3 cellular contexts compared by ENCODE assay signal in the genomic region with DNA sequence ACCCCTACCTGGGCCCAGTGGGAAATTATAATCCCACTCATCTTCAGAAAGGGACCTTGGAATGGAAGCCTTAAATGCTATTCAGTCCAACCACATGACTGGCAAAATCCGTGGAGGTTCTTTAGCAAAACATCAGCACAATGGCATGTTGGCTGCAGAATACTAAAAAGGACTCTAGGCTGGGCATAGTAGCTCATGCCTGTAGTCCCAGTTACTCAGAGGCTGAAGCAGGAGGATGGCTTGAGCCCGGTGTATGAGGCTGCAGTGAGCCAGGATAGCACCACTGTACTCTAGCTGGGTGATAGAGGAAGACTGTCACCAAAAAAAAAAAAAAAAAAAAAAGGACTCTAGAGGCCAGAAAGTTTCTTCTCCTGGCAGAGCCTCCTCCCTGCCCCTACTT.
TF ChIP-seq lines count a peak whose summit lies in the region.

No MANE protein-coding gene starts in this region.

TF ChIP-seq in liver, 16 proteins besides CTCF, POLR2A, EP300 and RAD21:
- TF ChIP-seq HNF4A (conservative IDR thresholded peaks at IDR 0.05) = no peak
- TF ChIP-seq FOXA1 (IDR thresholded peaks at IDR 0.05) = no peak
- TF ChIP-seq, protein P1, sequence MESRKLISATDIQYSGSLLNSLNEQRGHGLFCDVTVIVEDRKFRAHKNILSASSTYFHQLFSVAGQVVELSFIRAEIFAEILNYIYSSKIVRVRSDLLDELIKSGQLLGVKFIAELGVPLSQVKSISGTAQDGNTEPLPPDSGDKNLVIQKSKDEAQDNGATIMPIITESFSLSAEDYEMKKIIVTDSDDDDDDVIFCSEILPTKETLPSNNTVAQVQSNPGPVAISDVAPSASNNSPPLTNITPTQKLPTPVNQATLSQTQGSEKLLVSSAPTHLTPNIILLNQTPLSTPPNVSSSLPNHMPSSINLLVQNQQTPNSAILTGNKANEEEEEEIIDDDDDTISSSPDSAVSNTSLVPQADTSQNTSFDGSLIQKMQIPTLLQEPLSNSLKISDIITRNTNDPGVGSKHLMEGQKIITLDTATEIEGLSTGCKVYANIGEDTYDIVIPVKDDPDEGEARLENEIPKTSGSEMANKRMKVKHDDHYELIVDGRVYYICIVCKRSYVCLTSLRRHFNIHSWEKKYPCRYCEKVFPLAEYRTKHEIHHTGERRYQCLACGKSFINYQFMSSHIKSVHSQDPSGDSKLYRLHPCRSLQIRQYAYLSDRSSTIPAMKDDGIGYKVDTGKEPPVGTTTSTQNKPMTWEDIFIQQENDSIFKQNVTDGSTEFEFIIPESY (IDR thresholded peaks at IDR 0.05) = no peak
- TF ChIP-seq, protein P2, sequence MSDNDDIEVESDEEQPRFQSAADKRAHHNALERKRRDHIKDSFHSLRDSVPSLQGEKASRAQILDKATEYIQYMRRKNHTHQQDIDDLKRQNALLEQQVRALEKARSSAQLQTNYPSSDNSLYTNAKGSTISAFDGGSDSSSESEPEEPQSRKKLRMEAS (IDR thresholded peaks at IDR 0.05) = no peak
- TF ChIP-seq RXRA (IDR thresholded peaks at IDR 0.05) = no peak
- no peak for TF ChIP-seq EGR1 (IDR thresholded peaks at IDR 0.05; ENCODE audit: low read depth in 2 of 2)
- TF ChIP-seq, protein P3, sequence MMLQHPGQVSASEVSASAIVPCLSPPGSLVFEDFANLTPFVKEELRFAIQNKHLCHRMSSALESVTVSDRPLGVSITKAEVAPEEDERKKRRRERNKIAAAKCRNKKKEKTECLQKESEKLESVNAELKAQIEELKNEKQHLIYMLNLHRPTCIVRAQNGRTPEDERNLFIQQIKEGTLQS (IDR thresholded peaks at IDR 0.05) = no peak
- no peak for TF ChIP-seq YY1 (IDR thresholded peaks at IDR 0.05)
- TF ChIP-seq HNF4G (IDR thresholded peaks at IDR 0.05) = no peak
- TF ChIP-seq, protein P4, sequence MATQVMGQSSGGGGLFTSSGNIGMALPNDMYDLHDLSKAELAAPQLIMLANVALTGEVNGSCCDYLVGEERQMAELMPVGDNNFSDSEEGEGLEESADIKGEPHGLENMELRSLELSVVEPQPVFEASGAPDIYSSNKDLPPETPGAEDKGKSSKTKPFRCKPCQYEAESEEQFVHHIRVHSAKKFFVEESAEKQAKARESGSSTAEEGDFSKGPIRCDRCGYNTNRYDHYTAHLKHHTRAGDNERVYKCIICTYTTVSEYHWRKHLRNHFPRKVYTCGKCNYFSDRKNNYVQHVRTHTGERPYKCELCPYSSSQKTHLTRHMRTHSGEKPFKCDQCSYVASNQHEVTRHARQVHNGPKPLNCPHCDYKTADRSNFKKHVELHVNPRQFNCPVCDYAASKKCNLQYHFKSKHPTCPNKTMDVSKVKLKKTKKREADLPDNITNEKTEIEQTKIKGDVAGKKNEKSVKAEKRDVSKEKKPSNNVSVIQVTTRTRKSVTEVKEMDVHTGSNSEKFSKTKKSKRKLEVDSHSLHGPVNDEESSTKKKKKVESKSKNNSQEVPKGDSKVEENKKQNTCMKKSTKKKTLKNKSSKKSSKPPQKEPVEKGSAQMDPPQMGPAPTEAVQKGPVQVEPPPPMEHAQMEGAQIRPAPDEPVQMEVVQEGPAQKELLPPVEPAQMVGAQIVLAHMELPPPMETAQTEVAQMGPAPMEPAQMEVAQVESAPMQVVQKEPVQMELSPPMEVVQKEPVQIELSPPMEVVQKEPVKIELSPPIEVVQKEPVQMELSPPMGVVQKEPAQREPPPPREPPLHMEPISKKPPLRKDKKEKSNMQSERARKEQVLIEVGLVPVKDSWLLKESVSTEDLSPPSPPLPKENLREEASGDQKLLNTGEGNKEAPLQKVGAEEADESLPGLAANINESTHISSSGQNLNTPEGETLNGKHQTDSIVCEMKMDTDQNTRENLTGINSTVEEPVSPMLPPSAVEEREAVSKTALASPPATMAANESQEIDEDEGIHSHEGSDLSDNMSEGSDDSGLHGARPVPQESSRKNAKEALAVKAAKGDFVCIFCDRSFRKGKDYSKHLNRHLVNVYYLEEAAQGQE (IDR thresholded peaks at IDR 0.05) = no peak
- no peak for TF ChIP-seq NR2F2 (IDR thresholded peaks at IDR 0.05)
- no peak for TF ChIP-seq GABPA (IDR thresholded peaks at IDR 0.05 in 1 of 2, conservative IDR thresholded peaks at IDR 0.05 in 1 of 2)
- no peak for TF ChIP-seq SP1 (IDR thresholded peaks at IDR 0.05)

TF ChIP-seq in HepG2, 621 proteins besides CTCF, POLR2A, EP300 and RAD21:
- TF ChIP-seq NFE2 (CRISPR knock-in tag; IDR thresholded peaks at IDR 0.05) (no peak), ATF1 (CRISPR knock-in tag; IDR thresholded peaks at IDR 0.05) (no peak)
- TF ChIP-seq, protein P5, sequence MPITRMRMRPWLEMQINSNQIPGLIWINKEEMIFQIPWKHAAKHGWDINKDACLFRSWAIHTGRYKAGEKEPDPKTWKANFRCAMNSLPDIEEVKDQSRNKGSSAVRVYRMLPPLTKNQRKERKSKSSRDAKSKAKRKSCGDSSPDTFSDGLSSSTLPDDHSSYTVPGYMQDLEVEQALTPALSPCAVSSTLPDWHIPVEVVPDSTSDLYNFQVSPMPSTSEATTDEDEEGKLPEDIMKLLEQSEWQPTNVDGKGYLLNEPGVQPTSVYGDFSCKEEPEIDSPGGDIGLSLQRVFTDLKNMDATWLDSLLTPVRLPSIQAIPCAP (CRISPR knock-in tag; IDR thresholded peaks at IDR 0.05; ENCODE audit: low read depth) = no peak

TF ChIP-seq in H1, 55 proteins besides CTCF, POLR2A, EP300 and RAD21:
- no peak for TF ChIP-seq EGR1 (IDR thresholded peaks at IDR 0.05; ENCODE audit: borderline replicate concordance, low read depth, low read length)
- no peak for TF ChIP-seq HDAC2 (IDR thresholded peaks at IDR 0.05; ENCODE audit: borderline replicate concordance in 1 of 2, low read depth in 2 of 2, low read length in 2 of 2)
- TF ChIP-seq NRF1 (IDR thresholded peaks at IDR 0.05; ENCODE audit: low read depth, low read length) = no peak
- no peak for TF ChIP-seq RFX5 (IDR thresholded peaks at IDR 0.05; ENCODE audit: borderline replicate concordance, low read depth, low read length)
